ENCODE assay signal across 15 cellular contexts in the genomic region with DNA sequence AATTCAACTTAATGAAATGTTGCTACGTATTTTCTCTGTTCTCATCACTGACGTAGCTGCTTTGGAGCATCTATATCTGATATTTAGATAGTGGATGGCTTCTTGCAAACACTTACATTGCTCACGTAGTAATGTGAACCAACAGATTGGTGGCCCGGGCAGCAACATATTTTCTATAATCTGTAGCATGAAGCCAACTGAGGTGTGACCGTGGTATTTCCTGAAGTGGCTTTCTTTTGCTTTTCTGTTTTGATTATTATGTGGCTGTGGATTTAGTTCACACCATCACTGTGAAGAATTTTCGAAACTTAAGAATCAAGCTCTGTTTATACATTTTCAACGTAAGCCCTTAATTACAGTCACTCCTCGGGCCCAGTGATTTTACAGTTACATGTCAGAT.
"Had no signal": no experiment of that assay in that cellular context is flagged by ENCODE, and none has a peak within 500 bp of the region (broad histone marks: within the 10 kb centered on the region; RNA-seq: fewer than 3 reads in every experiment).

No MANE protein-coding gene starts in this region.

- H3K4me1 Mint-ChIP-seq: nephron had no signal

- H3K27me3 Mint-ChIP-seq: activated T-cell treated with anti-CD3 and anti-CD28 coated beads, Interleukin-2, amount 50 U/mL, for 24 hours had no signal

- DNase-seq: activated CD4-positive, CD25-positive, alpha-beta regulatory T cell treated with anti-CD3 and anti-CD28 coated beads, Interleukin-2, amount 50 U/mL, for 72 hours; activated naive CD4-positive, alpha-beta T cell treated with anti-CD3 and anti-CD28 coated beads, Interleukin-2, amount 50 U/mL, for 16 hours; activated T-cell treated with anti-CD3 and anti-CD28 coated beads, Interleukin-2, amount 50 U/mL, for 24 hours; kidney; left ventricle myocardium inferior; nucleus accumbens; posterior cingulate gyrus; retina; stimulated activated CD4-positive, alpha-beta T cell treated with anti-CD3 and anti-CD28 coated beads, Interleukin-2, amount 100 ng/mL, for 48 hours; stimulated activated naive CD4-positive, alpha-beta T cell treated with Interleukin-2 at 50 U/mL for 16 hours had no signal

- H3K27ac ChIP-seq: hepatocyte, left ventricle myocardium inferior, upper lobe of left lung had no signal

- H3K27me3 ChIP-seq: hepatocyte, upper lobe of left lung had no signal

- H3K27ac Mint-ChIP-seq: activated T-cell treated with anti-CD3 and anti-CD28 coated beads, Interleukin-2, amount 50 U/mL, for 24 hours; nephron had no signal

- H3K4me3 Mint-ChIP-seq: activated T-cell treated with anti-CD3 and anti-CD28 coated beads, Interleukin-2, amount 50 U/mL, for 24 hours; nephron had no signal

- H3K9me3 ChIP-seq: left ventricle myocardium inferior, upper lobe of left lung had no signal

- FAIRE-seq: colon, kidney had no signal

- H3K4me3 ChIP-seq: hepatocyte, left ventricle myocardium inferior, upper lobe of left lung had no signal

- H3K36me3 ChIP-seq: upper lobe of left lung had no signal

- H3K9me3 Mint-ChIP-seq: activated T-cell treated with anti-CD3 and anti-CD28 coated beads, Interleukin-2, amount 50 U/mL, for 24 hours; nephron had no signal

- ATAC-seq: esophagus mucosa had no signal

- H3K4me2 ChIP-seq: hepatocyte had no signal
